In genomic region chr2:178193496-178193822, GRCh38 we compare ENCODE assay signal across 8 cellular contexts. TPM values are rescaled to one million over a fixed set of nuclear protein-coding genes. Genes with fewer than 3 reads are reported as not detected.
DNase-seq lines count a peak whose midpoint lies in the region; FAIRE-seq and TF ChIP-seq lines count a peak whose summit lies in the region.

No MANE protein-coding gene starts in this region.

- no peaks in the 10 kb centered on the region for H3K36me3 Mint-ChIP-seq in nephron (ENCODE audit: low read depth)

- H3K9me3 ChIP-seq in BLaER1 (no peaks in the 10 kb centered on the region), MM.1S (replicated peaks; ENCODE audit: insufficient read depth, low read length) (no peaks in the 10 kb centered on the region)

- H3K4me1 ChIP-seq in BLaER1 (peaks cover 8% of the 10 kb centered on the region; the same call in 1 of the 2 replicates), MM.1S (ENCODE audit: low read length) (no peaks in the 10 kb centered on the region)

- H3K4me2 ChIP-seq in BLaER1: peak overlapping the region; percentile 98
- peak overlapping the region; percentile 91 for H3K4me2 ChIP-seq in MM.1S (ENCODE audit: low read depth, low read length)

- no peak for DNase-seq in MM.1S
- DNase-seq in coronary artery (ENCODE audit: low spot score): no peak
- DNase-seq in frontal cortex (ENCODE audit: low spot score in 2 of 2): no peak
- DNase-seq in NCI-H1694 (lab: John Stamatoyannopoulos, UW): no peak
- no peak for DNase-seq in DMS114 treated with DMSO at 0.1 percent for 48 hours (lab: John Stamatoyannopoulos, UW; ENCODE audit: unreplicated experiment)
- DNase-seq in NCI-H524 treated with DMSO at 0.1 percent for 48 hours (lab: John Stamatoyannopoulos, UW): no peak

- no peaks in the 10 kb centered on the region for H3K9me2 ChIP-seq in MM.1S (replicated peaks; ENCODE audit: insufficient read depth, low read length)

- peaks cover 3% of the 10 kb centered on the region for H3K9me3 Mint-ChIP-seq in nephron

- peaks cover 47% of the 10 kb centered on the region for H3K27me3 ChIP-seq in BLaER1
- peaks cover 13% of the 10 kb centered on the region; the same call in 1 of the 2 replicates for H3K27me3 ChIP-seq in MM.1S (replicated peaks; ENCODE audit: insufficient read depth, low read length)

- H4K20me1 ChIP-seq in BLaER1: peaks cover 15% of the 10 kb centered on the region
- H4K20me1 ChIP-seq in MM.1S (ENCODE audit: insufficient read depth, low read length): no peaks in the 10 kb centered on the region

- H3K36me3 ChIP-seq in BLaER1: no peaks in the 10 kb centered on the region
- no peaks in the 10 kb centered on the region for H3K36me3 ChIP-seq in MM.1S (replicated peaks; ENCODE audit: insufficient read depth, low read length)

- peaks cover 17% of the 10 kb centered on the region for H3K4me1 Mint-ChIP-seq in nephron

- H3K4me3 ChIP-seq in BLaER1 (peak overlapping the region; percentile 89), MM.1S (ENCODE audit: low read length) (peak overlapping the region; percentile 78), coronary artery (peak overlapping the region; percentile 92)

- no peaks in the 10 kb centered on the region for H3K79me2 ChIP-seq in MM.1S (ENCODE audit: low read length)

- H3K27ac ChIP-seq in BLaER1: no peak overlapping the region
- no peak overlapping the region for H3K27ac ChIP-seq in MM.1S (ENCODE audit: low read length)
- H3K27ac ChIP-seq in coronary artery: peak overlapping the region; percentile 87 to 91

- no peak for FAIRE-seq in frontal cortex (lab: Jason Lieb, UNC)

- no peak for TF ChIP-seq CTCF in MM.1S (IDR thresholded peaks at IDR 0.05; ENCODE audit: low read length)
- no peak for TF ChIP-seq CTCF in coronary artery (IDR thresholded peaks at IDR 0.05)
- no peak for TF ChIP-seq CTCF in nephron (IDR thresholded peaks at IDR 0.05; ENCODE audit: unreplicated experiment in 3 of 3)

- H3K4me3 Mint-ChIP-seq in nephron: peak overlapping the region; percentile 89 to 92 (median 89)

- H3K9ac ChIP-seq in BLaER1 (peak overlapping the region; percentile 73; the same call in 1 of the 2 replicates), MM.1S (ENCODE audit: low read length) (peak overlapping the region; percentile 40; the same call in 1 of the 2 replicates)

- peak overlapping the region in 2 of 3 experiments; percentile 50 to 84 for H3K27ac Mint-ChIP-seq in nephron

- peaks cover 33% of the 10 kb centered on the region for H3K27me3 Mint-ChIP-seq in nephron (ENCODE audit: low read depth)

- H3F3A ChIP-seq in MM.1S (ENCODE audit: insufficient read depth, low read length): 0 out of 2 replicates have a peak, but pooled peaks cover 3% of the 10 kb centered on the region

- H2AFZ ChIP-seq in MM.1S (ENCODE audit: low read length): peak overlapping the region; percentile 88

RNA-seq across cellular contexts. Expression of gene OSBPL6, which starts 0.9 kb away (rescaled TPM):
- 11.4 TPM for total RNA-seq in frontal cortex

Comparison
In these comparisons a context has a peak if more than half of its experiments do, and no peak if none do; other contexts are left out.
1. H3K27ac ChIP-seq: peak in coronary artery (2 of 2); none in BLaER1 (single experiment) and MM.1S (single experiment).
2. Peak in every context shown above with its lines, with median percentiles within 50 percentile points of each other: H3K4me3 ChIP-seq.